Comparison of ENCODE assay signal across 15 cellular contexts in genomic region chr17:17523001-17523713, GRCh38. TPM values are rescaled to one million over a fixed set of nuclear protein-coding genes. Genes with fewer than 3 reads are reported as not detected.
DNase-seq lines count a peak whose midpoint lies in the region; ATAC-seq, FAIRE-seq and TF ChIP-seq lines count a peak whose summit lies in the region.
"Had no signal": no experiment of that assay in that cellular context is flagged by ENCODE, and none has a peak within 500 bp of the region (broad histone marks: within the 10 kb centered on the region; RNA-seq: fewer than 3 reads in every experiment).

No MANE protein-coding gene starts in this region.

- FAIRE-seq in small intestine (lab: Jason Lieb, UNC): no peak
- FAIRE-seq: A549 had no signal

- H3K36me3 ChIP-seq in ectodermal cell (ENCODE audit: control insufficient read depth, insufficient read depth, low read length) (no peaks in the 10 kb centered on the region), small intestine (ENCODE audit: control insufficient read depth in 2 of 2, insufficient read depth in 2 of 2, low read length in 2 of 2) (no peaks in the 10 kb centered on the region)

- H3K27ac ChIP-seq in ectodermal cell (ENCODE audit: insufficient read depth, low read depth, low read length, poor library complexity, severe bottlenecking) (peak overlapping the region; percentile 50), small intestine (ENCODE audit: low read depth in 1 of 2, low read length in 1 of 2) (no peak overlapping the region), RWPE1 (no peak overlapping the region)
- H3K27ac ChIP-seq: parathyroid adenoma had no signal

- no peak overlapping the region for H3K4me3 ChIP-seq in ectodermal cell (ENCODE audit: insufficient read depth, low read depth, low read length)
- no peak overlapping the region for H3K4me3 ChIP-seq in small intestine (ENCODE audit: low read depth in 1 of 2, low read length in 2 of 2)
- H3K4me3 ChIP-seq: A549 had no signal

- DNase-seq in NCI-H2081 (lab: John Stamatoyannopoulos, UW): peak; percentile 66 to 80
- no peak for DNase-seq in NCI-H2081 treated with DMSO at 0.1 percent for 48 hours (lab: John Stamatoyannopoulos, UW)
- DNase-seq in NCI-H446 (lab: John Stamatoyannopoulos, UW): peak; percentile 49 to 88
- DNase-seq in small intestine: peak; percentile 52
- no peak for DNase-seq in RWPE1 (ENCODE audit: low spot score)
- DNase-seq: activated CD4-positive, alpha-beta T cell treated with anti-CD3 and anti-CD28 coated beads, Interleukin-2, amount 50 U/mL, for 4 hours; IMR-90; stimulated activated CD4-positive, alpha-beta T cell treated with anti-CD3 and anti-CD28 coated beads, Interleukin-2, amount 100 ng/mL, for 24 hours; stimulated activated naive CD4-positive, alpha-beta T cell treated with Interleukin-2 at 50 U/mL for 16 hours; T-cell had no signal

- 57 to 58% methylated on average over 14 of the region's 14 CpGs for WGBS in ectodermal cell, 2 experiments
- WGBS in small intestine, 3 donors: 36 to 53% (median 44%) methylated on average over 14 of the region's 14 CpGs

- POLR2A ChIA-PET in RWPE1 (lab: Yijun Ruan, JAX; ENCODE audit: low non-redundant PET): interaction anchor here (0.6 kb wide), 1 partner anchor 141 kb away, joined by 11 read pairs; no protein-coding TSS in a partner anchor

- no peak for ATAC-seq in GM18870 (IDR thresholded peaks at IDR 0.05; ENCODE audit: unreplicated experiment)
- ATAC-seq in HG03439 (IDR thresholded peaks at IDR 0.05; ENCODE audit: unreplicated experiment): no peak
- ATAC-seq: A549, T-cell had no signal

- CTCF ChIA-PET in RWPE1 (lab: Yijun Ruan, JAX): interaction anchor here (0.7 to 1.0 kb wide), 2 partner anchors 93 to 168 kb away, joined by 3 to 4 read pairs; no protein-coding TSS in a partner anchor

- no peaks in the 10 kb centered on the region for H3K27me3 ChIP-seq in ectodermal cell (ENCODE audit: control insufficient read depth, insufficient read depth, low read length, poor library complexity, severe bottlenecking)
- H3K27me3 ChIP-seq in small intestine (ENCODE audit: control insufficient read depth in 2 of 2, insufficient read depth in 2 of 2, low read length in 2 of 2): no peaks in the 10 kb centered on the region

- H3K9me3 ChIP-seq in ectodermal cell (ENCODE audit: control insufficient read depth, low read length) (no peaks in the 10 kb centered on the region), small intestine (ENCODE audit: control insufficient read depth, low read depth) (no peaks in the 10 kb centered on the region)
- H3K9me3 ChIP-seq: A549 had no signal

- peaks cover 18% of the 10 kb centered on the region for H3K4me1 ChIP-seq in ectodermal cell (ENCODE audit: control insufficient read depth, insufficient read depth, low read length)
- no peaks in the 10 kb centered on the region for H3K4me1 ChIP-seq in small intestine (ENCODE audit: control insufficient read depth in 2 of 2, insufficient read depth in 1 of 2, low read depth in 1 of 2, low read length in 1 of 2)
- H3K4me1 ChIP-seq: parathyroid adenoma had no signal

- TF ChIP-seq CTCF in RWPE1 (conservative IDR thresholded peaks at IDR 0.05; ENCODE audit: low read depth): no peak

RNA-seq across cellular contexts. Expression of gene RASD1, which starts 27.0 kb away (rescaled TPM):
- 2.5 TPM for polyA plus RNA-seq in ectodermal cell (2013, experiment 1 of 4)
- 2.9 TPM for polyA plus RNA-seq in ectodermal cell (2013, experiment 2 of 4)
- polyA plus RNA-seq in ectodermal cell (2013, experiment 3 of 4): 2.6 TPM
- polyA plus RNA-seq in ectodermal cell (2013, experiment 4 of 4): 3.6 TPM
- polyA plus RNA-seq in small intestine: 10 to 100 TPM in 1 of 3 donors, 1 to 10 TPM in 2; 4.9 to 11.4 (median 7.6) TPM

RNA-seq across cellular contexts. Expression of gene MED9, which starts 46.4 kb away (rescaled TPM):
- 20.9 TPM for polyA plus RNA-seq in ectodermal cell (2013, experiment 1 of 4)
- 21.5 TPM for polyA plus RNA-seq in ectodermal cell (2013, experiment 2 of 4)
- polyA plus RNA-seq in ectodermal cell (2013, experiment 3 of 4): 21.1 TPM
- 22.0 TPM for polyA plus RNA-seq in ectodermal cell (2013, experiment 4 of 4)
- 10 to 100 TPM; 11.6 to 17.4 (median 16.3) TPM for polyA plus RNA-seq in small intestine

Comparison
In these comparisons a context has a peak if more than half of its experiments do, and no peak if none do; other contexts are left out.
1. DNase-seq: peak in NCI-H2081 (2 of 2), NCI-H446 (2 of 2) and small intestine (single experiment); none in NCI-H2081 treated with DMSO at 0.1 percent for 48 hours (single experiment) and RWPE1 (single experiment).